2 cellular contexts compared by ENCODE assay signal in the genomic region with DNA sequence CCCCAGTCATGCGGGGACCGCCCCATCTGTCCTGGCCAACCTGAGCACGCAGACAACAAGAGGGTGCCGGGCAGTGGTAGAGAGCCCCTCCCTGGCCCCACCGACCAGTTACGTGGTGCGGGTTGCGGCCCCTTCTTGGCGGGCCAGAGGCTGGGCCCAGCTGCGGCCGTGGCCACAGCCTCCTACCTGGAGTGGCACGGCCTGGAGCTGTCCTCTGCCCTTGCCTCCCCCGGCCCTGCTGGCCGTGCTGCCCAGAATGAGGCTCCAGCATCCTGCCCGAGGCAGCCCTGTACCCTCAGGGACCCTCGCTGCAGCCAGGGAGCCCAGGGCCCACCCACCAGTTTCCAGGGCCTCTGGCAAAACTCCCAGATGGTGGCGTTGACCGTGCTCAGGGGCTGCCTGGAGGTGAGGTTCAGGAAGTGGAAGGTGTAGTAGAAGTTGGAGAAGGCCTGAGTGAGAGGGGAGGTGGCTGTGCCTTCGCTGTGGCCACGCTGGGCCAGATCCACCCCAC.
TF ChIP-seq lines count a peak whose summit lies in the region.

No MANE protein-coding gene starts in this region.

TF ChIP-seq in IMR-90, 13 proteins besides CTCF, POLR2A, EP300 and RAD21:
- TF ChIP-seq, protein P1, sequence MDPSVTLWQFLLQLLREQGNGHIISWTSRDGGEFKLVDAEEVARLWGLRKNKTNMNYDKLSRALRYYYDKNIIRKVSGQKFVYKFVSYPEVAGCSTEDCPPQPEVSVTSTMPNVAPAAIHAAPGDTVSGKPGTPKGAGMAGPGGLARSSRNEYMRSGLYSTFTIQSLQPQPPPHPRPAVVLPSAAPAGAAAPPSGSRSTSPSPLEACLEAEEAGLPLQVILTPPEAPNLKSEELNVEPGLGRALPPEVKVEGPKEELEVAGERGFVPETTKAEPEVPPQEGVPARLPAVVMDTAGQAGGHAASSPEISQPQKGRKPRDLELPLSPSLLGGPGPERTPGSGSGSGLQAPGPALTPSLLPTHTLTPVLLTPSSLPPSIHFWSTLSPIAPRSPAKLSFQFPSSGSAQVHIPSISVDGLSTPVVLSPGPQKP (IDR thresholded peaks at IDR 0.05; ENCODE audit: borderline replicate concordance, low read depth, low read length) = no peak
- TF ChIP-seq, protein P2, sequence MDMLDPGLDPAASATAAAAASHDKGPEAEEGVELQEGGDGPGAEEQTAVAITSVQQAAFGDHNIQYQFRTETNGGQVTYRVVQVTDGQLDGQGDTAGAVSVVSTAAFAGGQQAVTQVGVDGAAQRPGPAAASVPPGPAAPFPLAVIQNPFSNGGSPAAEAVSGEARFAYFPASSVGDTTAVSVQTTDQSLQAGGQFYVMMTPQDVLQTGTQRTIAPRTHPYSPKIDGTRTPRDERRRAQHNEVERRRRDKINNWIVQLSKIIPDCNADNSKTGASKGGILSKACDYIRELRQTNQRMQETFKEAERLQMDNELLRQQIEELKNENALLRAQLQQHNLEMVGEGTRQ (IDR thresholded peaks at IDR 0.05; ENCODE audit: low read depth, low read length) = no peak
- TF ChIP-seq RFX5 (IDR thresholded peaks at IDR 0.05; ENCODE audit: low read depth, low read length) = no peak
- no peak for TF ChIP-seq NFE2L2 (IDR thresholded peaks at IDR 0.05; ENCODE audit: low read depth, low read length)
- no peak for TF ChIP-seq MXI1 (IDR thresholded peaks at IDR 0.05; ENCODE audit: borderline replicate concordance, low read depth, low read length)
- TF ChIP-seq BHLHE40 (IDR thresholded peaks at IDR 0.05; ENCODE audit: low read depth, low read length) = no peak
- TF ChIP-seq MAFK (IDR thresholded peaks at IDR 0.05; ENCODE audit: low read depth, low read length) = no peak
- no peak for TF ChIP-seq SMC3 (IDR thresholded peaks at IDR 0.05; ENCODE audit: low read depth, low read length)
- no peak for TF ChIP-seq MAZ (IDR thresholded peaks at IDR 0.05; ENCODE audit: borderline replicate concordance, low read depth, low read length)

TF ChIP-seq in H1, 55 proteins besides CTCF, POLR2A, EP300 and RAD21:
- TF ChIP-seq FOSL1 (IDR thresholded peaks at IDR 0.05; ENCODE audit: insufficient read depth, low read depth, low read length) = no peak
- TF ChIP-seq PHF8 (conservative IDR thresholded peaks at IDR 0.05; ENCODE audit: low read depth, low read length) = no peak
TF ChIP-seq in H1: peak in this region for 0.
